Comparison of ENCODE assay signal across 9 cellular contexts in genomic region chr10:132452216-132452650, GRCh38. TPM values are rescaled to one million over a fixed set of nuclear protein-coding genes. Genes with fewer than 3 reads are reported as not detected.
A peak's percentile ranks its signal among the peaks of the same experiment; 100 is the strongest.
DNase-seq lines count a peak whose midpoint lies in the region; ATAC-seq and TF ChIP-seq lines count a peak whose summit lies in the region.
"Had no signal": no experiment of that assay in that cellular context is flagged by ENCODE, and none has a peak within 500 bp of the region (broad histone marks: within the 10 kb centered on the region; RNA-seq: fewer than 3 reads in every experiment).

No MANE protein-coding gene starts in this region.

- peak overlapping the region; percentile 40; the same call in 1 of the 2 replicates for H3K4me2 ChIP-seq in KMS-11

- H3K4me1 ChIP-seq in KMS-11 (ENCODE audit: low read depth, poor library complexity, severe bottlenecking): peaks cover 40% of the 10 kb centered on the region

- ATAC-seq in HG03521 (IDR thresholded peaks at IDR 0.05; ENCODE audit: unreplicated experiment) (no peak), GM18520 (IDR thresholded peaks at IDR 0.05; ENCODE audit: unreplicated experiment) (no peak)

- no peaks in the 10 kb centered on the region for H3K36me3 Mint-ChIP-seq in neural crest cell (ENCODE audit: low read depth)

- H3K4me1 Mint-ChIP-seq in neural crest cell: peaks cover 8% of the 10 kb centered on the region

- no peaks in the 10 kb centered on the region for H4K20me1 ChIP-seq in KMS-11 (ENCODE audit: insufficient read depth)

- H3K79me2 ChIP-seq in KMS-11 (ENCODE audit: insufficient read depth, low read depth): no peaks in the 10 kb centered on the region

- no peak for TF ChIP-seq CTCF in KMS-11 (conservative IDR thresholded peaks at IDR 0.05; ENCODE audit: low read depth, low read length)
- TF ChIP-seq CTCF in astrocyte of the spinal cord (IDR thresholded peaks at IDR 0.05; ENCODE audit: low read depth, low read length): peak; percentile 16
- peak; percentile 37 for TF ChIP-seq CTCF in neural crest cell (conservative IDR thresholded peaks at IDR 0.05)

- peaks cover 5% of the 10 kb centered on the region for H3K27me3 ChIP-seq in KMS-11 (ENCODE audit: insufficient read depth, low read depth)

- H3K27ac ChIP-seq in KMS-11: peak overlapping the region; percentile 65
- H3K27ac ChIP-seq: epithelial cell of prostate had no signal

- H3K27ac Mint-ChIP-seq in neural crest cell (ENCODE audit: unreplicated experiment): no peak overlapping the region

- no peak overlapping the region for H3K4me3 ChIP-seq in KMS-11 (IDR thresholded peaks at IDR 0.05; ENCODE audit: insufficient read depth, low read depth, low read length)
- H3K4me3 ChIP-seq in astrocyte of the spinal cord (ENCODE audit: low read depth, low read length): no peak overlapping the region

- DNase-seq in Ammon's horn (ENCODE audit: low spot score) (peak; percentile 81), astrocyte of the spinal cord (ENCODE audit: low read depth, low spot score) (no peak), neural crest cell (ENCODE audit: low read depth, low spot score) (no peak), NCI-H774 (lab: John Stamatoyannopoulos, UW) (no peak), epidermal melanocyte (ENCODE audit: insufficient read length, low spot score) (no peak)

- peak overlapping the region; percentile 52; the same call in 1 of the 2 replicates for H3K9ac ChIP-seq in KMS-11

- H3K4me3 Mint-ChIP-seq in neural crest cell: no peak overlapping the region

- peak overlapping the region; percentile 69 for H2AFZ ChIP-seq in KMS-11 (ENCODE audit: low read depth)

- in situ Hi-C loops in astrocyte of the spinal cord (cut with HindIII; ENCODE audit: low sequenced_read_pairs): no loop called here

- peaks cover 3% of the 10 kb centered on the region for H3K27me3 Mint-ChIP-seq in neural crest cell (ENCODE audit: low read depth)

- H3K36me3 ChIP-seq in KMS-11 (ENCODE audit: insufficient read depth): no peaks in the 10 kb centered on the region

- H3K9me3 Mint-ChIP-seq in neural crest cell: no peaks in the 10 kb centered on the region

RNA-seq across cellular contexts. Expression of gene PWWP2B, which starts 55.2 kb away (rescaled TPM):
- 14.2 and 15.3 TPM in 2 replicates for total RNA-seq in neural crest cell
